8 cellular contexts compared by ENCODE assay signal in the genomic region with DNA sequence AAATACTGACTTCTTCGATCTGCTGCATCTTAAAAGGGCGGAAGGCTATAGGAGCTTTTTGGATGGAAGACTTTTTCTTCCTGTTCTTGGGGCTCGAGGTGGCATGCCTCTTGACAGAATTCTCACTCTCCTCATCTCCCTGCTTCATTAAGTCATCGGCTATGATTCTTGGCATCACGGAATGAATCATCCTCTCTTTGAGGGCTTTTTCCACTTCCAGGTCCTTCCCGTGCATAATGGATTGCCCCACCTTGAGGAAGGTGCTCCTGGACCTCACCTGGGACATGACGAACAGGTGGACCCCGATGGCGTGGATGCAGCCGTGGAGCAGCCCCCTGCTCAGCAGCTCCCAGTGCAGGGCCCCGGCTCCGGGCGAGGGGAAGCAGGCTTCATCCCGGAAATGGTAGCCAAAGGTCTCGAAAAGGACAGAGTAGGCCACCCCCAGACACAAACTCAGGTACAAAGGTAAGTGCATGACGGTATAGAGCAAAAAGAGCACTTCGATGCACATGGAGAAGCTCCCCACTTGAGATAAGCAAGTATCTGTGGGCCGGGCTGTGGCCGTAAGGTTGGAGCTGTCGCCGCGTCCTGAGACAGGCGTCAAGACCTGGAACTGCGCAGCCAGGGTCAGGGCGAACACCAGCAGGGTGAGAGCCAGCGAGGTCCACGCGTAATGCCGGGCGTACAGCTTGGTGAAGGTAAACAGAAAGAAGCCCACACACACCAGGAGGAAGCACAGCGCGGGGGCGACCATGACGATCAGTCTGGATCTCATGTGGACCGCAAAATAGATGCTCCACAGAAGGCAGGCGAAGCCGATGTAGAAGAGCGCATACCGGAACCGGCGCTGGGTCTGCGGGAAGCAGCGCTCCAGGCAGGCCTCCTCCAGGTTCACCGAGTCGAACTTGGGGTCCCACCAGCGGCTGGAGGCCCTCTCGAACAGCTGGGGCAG. TPM values are rescaled to one million over a fixed set of nuclear protein-coding genes. Genes with fewer than 3 reads are reported as not detected.
A peak's percentile ranks its signal among the peaks of the same experiment; 100 is the strongest.
DNase-seq lines count a peak whose midpoint lies in the region; ATAC-seq and TF ChIP-seq lines count a peak whose summit lies in the region.

No MANE protein-coding gene starts in this region.

- H3K9me3 ChIP-seq in heart right ventricle, result no peaks in the 10 kb centered on the region
- H3K9me3 ChIP-seq in muscle layer of colon (ENCODE audit: low read length), result no peaks in the 10 kb centered on the region
- H3K9me3 ChIP-seq in aorta (ENCODE audit: control insufficient read depth, low read length), result no peaks in the 10 kb centered on the region
- H3K9me3 ChIP-seq in adrenal gland (replicated peaks in 1 of 3), result no peaks in the 10 kb centered on the region

- H3K27ac Mint-ChIP-seq in chondrocyte (ENCODE audit: unreplicated experiment), result peak overlapping the region; percentile 41

- intact Hi-C loops in heart right ventricle (cut with DNase I), result loop anchor here in 9 of 10 donors (5.0 to 10.0 kb wide), 13 partner anchors 62 to 170 kb away; a partner anchor contains a TSS
- intact Hi-C loops in Right ventricle myocardium inferior (cut with DNase I), result loop anchor here (5.0 to 10.0 kb wide), 4 partner anchors 62 to 210 kb away; no protein-coding TSS in a partner anchor
- intact Hi-C loops in aorta (cut with DNase I), result loop anchor here (1.0 to 10.0 kb wide), 6 partner anchors 62 to 157 kb away; no protein-coding TSS in a partner anchor
- intact Hi-C loops in adrenal gland (cut with DNase I), result loop anchor here in 1 of 2 donors (5.0 to 10.0 kb wide), 4 partner anchors 60 to 132 kb away; a partner anchor contains a TSS

- H3K27ac ChIP-seq in heart right ventricle (peak overlapping the region in 9 of 10 donors; percentile 59 to 81 (median 74)), muscle layer of colon (ENCODE audit: low read depth, low read length) (peak overlapping the region; percentile 58), aorta (ENCODE audit: low read depth in 1 of 2, low read length in 2 of 2) (peak overlapping the region in 1 of 2 donors; percentile 34), adrenal gland (no peak overlapping the region)

- H3K9me3 Mint-ChIP-seq in chondrocyte (ENCODE audit: low read depth), result no peaks in the 10 kb centered on the region

- H3K4me1 Mint-ChIP-seq in chondrocyte (ENCODE audit: low read depth), result peaks cover 50% of the 10 kb centered on the region

- no peak for TF ChIP-seq CTCF in heart right ventricle (IDR thresholded peaks at IDR 0.05)
- TF ChIP-seq CTCF in chondrocyte (IDR thresholded peaks at IDR 0.05), result no peak
- no peak for TF ChIP-seq CTCF in adrenal gland (IDR thresholded peaks at IDR 0.05)

- H3K27me3 ChIP-seq in heart right ventricle (no peaks in the 10 kb centered on the region), muscle layer of colon (ENCODE audit: control insufficient read depth in 1 of 2, insufficient read depth in 2 of 2, low read length in 2 of 2) (no peaks in the 10 kb centered on the region), aorta (ENCODE audit: control insufficient read depth in 1 of 2, insufficient read depth in 2 of 2, low read length in 1 of 2) (no peaks in the 10 kb centered on the region), adrenal gland (no peaks in the 10 kb centered on the region)

- peak; percentile 16 to 25 for DNase-seq in heart right ventricle
- no peak for DNase-seq in Right ventricle myocardium inferior (ENCODE audit: missing footprints)
- no peak for DNase-seq in chondrocyte (ENCODE audit: low spot score)
- DNase-seq in aorta, result peak; percentile 60 to 78
- DNase-seq in adrenal gland, result no peak
- no peak for DNase-seq in C1 segment of cervical spinal cord (lab: John Stamatoyannopoulos, UW)

- TF ChIP-seq POLR2A in adrenal gland (IDR thresholded peaks at IDR 0.05), result no peak

- ATAC-seq in heart right ventricle (peak in 3 of 8 donors; percentile 4 to 23 (median 6)), Right ventricle myocardium inferior (no peak), aorta (ENCODE audit: low FRiP score) (peak; percentile 4), GM19035 (IDR thresholded peaks at IDR 0.05; ENCODE audit: unreplicated experiment) (no peak)

- H3K4me3 Mint-ChIP-seq in chondrocyte (ENCODE audit: unreplicated experiment), result peak overlapping the region; percentile 74

- H3K36me3 Mint-ChIP-seq in chondrocyte (ENCODE audit: low read depth), result no peaks in the 10 kb centered on the region

- no peaks in the 10 kb centered on the region for H3K27me3 Mint-ChIP-seq in chondrocyte (ENCODE audit: low read depth)

- H3K9ac ChIP-seq in muscle layer of colon (ENCODE audit: low read length), result no peak overlapping the region

- H3K4me1 ChIP-seq in heart right ventricle, result peaks cover 13 to 62% (median 56%) of the 10 kb centered on the region in 9 donors
- peaks cover 31% of the 10 kb centered on the region for H3K4me1 ChIP-seq in muscle layer of colon (ENCODE audit: insufficient read depth, low read length)
- H3K4me1 ChIP-seq in aorta (ENCODE audit: control insufficient read depth in 1 of 2, insufficient read depth in 2 of 2, low read length in 2 of 2), result no peaks in the 10 kb centered on the region
- H3K4me1 ChIP-seq in adrenal gland (replicated peaks in 1 of 2), result peaks cover 7 to 49% of the 10 kb centered on the region in 2 donors

- WGBS in heart right ventricle, 2 donors, result 58 to 72% methylated on average over 47 of the region's 47 CpGs
- 26 to 31% methylated on average over 47 of the region's 47 CpGs for WGBS in aorta, 2 donors
- WGBS in adrenal gland, 4 donors, result 83 to 93% (median 87%) methylated on average over 42 to 47 of the region's 47 CpGs

- H3K36me3 ChIP-seq in heart right ventricle (no peaks in the 10 kb centered on the region), muscle layer of colon (ENCODE audit: insufficient read depth, low read length) (no peaks in the 10 kb centered on the region), aorta (ENCODE audit: control insufficient read depth in 1 of 2, insufficient read depth in 2 of 2, low read length in 1 of 2) (no peaks in the 10 kb centered on the region), adrenal gland (replicated peaks in 1 of 2) (no peaks in the 10 kb centered on the region)

- H3K4me3 ChIP-seq in heart right ventricle (peak overlapping the region; percentile 56 to 80 (median 68)), muscle layer of colon (ENCODE audit: low read depth in 1 of 2, low read length in 2 of 2) (peak overlapping the region; percentile 67 to 74), aorta (ENCODE audit: low read length in 2 of 2) (peak overlapping the region; percentile 86 to 88), adrenal gland (peak overlapping the region in 2 of 4 donors; percentile 55 to 83)

RNA-seq across cellular contexts. Expression of a gene that starts 1.7 kb away (rescaled TPM):
- total RNA-seq in heart right ventricle (10 to 100 TPM; 37.3 to 57.6 (median 43.4) TPM), Right ventricle myocardium inferior (48.2 TPM), chondrocyte (22.6 to 31.9 TPM (median 31.6 TPM) in 3 replicates), aorta (10 to 100 TPM; 30.6 to 40.1 TPM), adrenal gland (10 to 100 TPM; 16.8 to 37.6 (median 21.4) TPM)
- polyA plus RNA-seq in heart right ventricle (10 to 100 TPM; 11.5 to 12.4 TPM), aorta (10 to 100 TPM in 1 of 2 donors, 1 to 10 TPM in 1; 7.9 to 18.8 TPM), adrenal gland (1 to 10 TPM; 3.7 to 9.0 (median 5.5) TPM)

Comparison
In these comparisons a context has a peak if more than half of its experiments do, and no peak if none do; other contexts are left out.
1. DNase-seq: peak in heart right ventricle (2 of 2) and aorta (2 of 2); none in Right ventricle myocardium inferior (single experiment), chondrocyte (single experiment), adrenal gland (0 of 7) and C1 segment of cervical spinal cord (0 of 14).
2. H3K27ac ChIP-seq: peak in heart right ventricle (9 of 10) and muscle layer of colon (single experiment); none in adrenal gland (0 of 5).